8 cellular contexts compared by ENCODE assay signal in the genomic region with DNA sequence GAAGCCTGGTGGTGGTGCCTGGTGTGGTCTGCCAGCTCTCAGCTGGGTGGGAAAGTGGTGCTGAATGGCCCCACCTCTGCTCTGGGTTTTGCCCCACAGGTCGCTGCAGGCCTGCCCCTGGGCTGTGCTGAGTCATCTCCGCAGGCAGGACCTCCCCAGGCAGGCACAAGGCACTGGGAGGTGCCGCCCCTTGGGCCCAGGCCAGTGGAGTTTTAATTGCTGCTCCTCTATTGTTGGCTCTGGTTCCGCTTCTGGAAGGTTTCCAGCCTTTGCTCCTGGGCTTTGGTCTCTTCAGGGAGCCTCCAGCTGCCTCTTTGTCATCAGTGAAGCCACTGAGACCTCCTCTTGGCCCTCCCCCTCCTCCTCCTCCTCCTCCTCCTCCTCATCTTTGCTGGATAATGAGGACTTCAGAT.
DNase-seq lines count a peak whose midpoint lies in the region; ATAC-seq, FAIRE-seq and TF ChIP-seq lines count a peak whose summit lies in the region.

No MANE protein-coding gene starts in this region.

- 20 to 23% methylated on average over 2 to 4 of the region's 4 CpGs for WGBS in thyroid gland, 2 donors

- no peak for TF ChIP-seq POLR2A in thyroid gland (IDR thresholded peaks at IDR 0.05)

- H3K4me1 ChIP-seq in thyroid gland, result peaks cover 0 to 10% of the 10 kb centered on the region in 2 donors

- no peak for TF ChIP-seq CTCF in thyroid gland (IDR thresholded peaks at IDR 0.05)

- intact Hi-C loops in thyroid gland (cut with DNase I), result no loop called here

- FAIRE-seq in RCC 7860 (lab: Jason Lieb, UNC), result peak; percentile 95

- H3K27me3 ChIP-seq in thyroid gland, result no peaks in the 10 kb centered on the region

- DNase-seq in DMS153 treated with DMSO at 0.1 percent for 48 hours (lab: John Stamatoyannopoulos, UW; ENCODE audit: unreplicated experiment), result peak; percentile 97
- DNase-seq in RCC 7860 (ENCODE audit: low spot score), result peak; percentile 95
- DNase-seq in foreskin melanocyte, result peak; percentile 19
- DNase-seq in thyroid gland, result peak; percentile 51 to 66
- no peak for DNase-seq in Ammon's horn (ENCODE audit: low spot score)
- DNase-seq in stimulated activated CD4-positive, alpha-beta T cell treated with anti-CD3 and anti-CD28 coated beads, Interleukin-2, amount 100 ng/mL, for 48 hours, result no peak

- ATAC-seq in HG03460 (IDR thresholded peaks at IDR 0.05; ENCODE audit: unreplicated experiment) (peak; percentile 59), HG03045 (IDR thresholded peaks at IDR 0.05; ENCODE audit: unreplicated experiment) (no peak)

- no peak overlapping the region for H3K27ac ChIP-seq in thyroid gland

- H3K4me3 ChIP-seq in thyroid gland (replicated peaks in 1 of 3), result no peak overlapping the region

- H3K9me3 ChIP-seq in thyroid gland, result no peaks in the 10 kb centered on the region

- H3K36me3 ChIP-seq in thyroid gland, result no peaks in the 10 kb centered on the region

Comparison
In these comparisons a context has a peak if more than half of its experiments do, and no peak if none do; other contexts are left out.
1. DNase-seq: peak in DMS153 treated with DMSO at 0.1 percent for 48 hours (single experiment), RCC 7860 (single experiment), foreskin melanocyte (single experiment) and thyroid gland (2 of 2); none in Ammon's horn (single experiment) and stimulated activated CD4-positive, alpha-beta T cell treated with anti-CD3 and anti-CD28 coated beads, Interleukin-2, amount 100 ng/mL, for 48 hours (0 of 2).